ENCODE assay signal across 12 cellular contexts in the genomic region with DNA sequence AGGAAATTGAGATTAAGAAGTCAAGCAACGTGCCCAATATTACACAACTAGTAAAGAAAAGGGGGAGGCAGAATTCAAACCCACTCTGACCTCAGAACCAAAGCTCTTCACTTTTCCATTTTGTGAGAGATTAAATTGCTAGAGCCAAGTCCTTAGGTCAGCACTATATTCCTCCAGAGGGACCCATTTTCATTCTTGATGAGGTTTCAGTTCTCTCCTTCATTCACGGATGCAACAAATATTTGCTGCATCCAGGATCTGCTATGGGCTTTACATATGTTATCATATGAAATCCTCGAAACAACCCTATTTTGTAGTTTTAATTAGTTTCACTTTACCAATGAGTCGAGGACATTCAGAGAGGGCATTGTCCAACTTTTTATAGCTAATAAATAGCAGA.
"Had no signal": no experiment of that assay in that cellular context is flagged by ENCODE, and none has a peak within 500 bp of the region (broad histone marks: within the 10 kb centered on the region; RNA-seq: fewer than 3 reads in every experiment).

No MANE protein-coding gene starts in this region.

- DNase-seq: activated CD4-positive, alpha-beta T cell treated with anti-CD3 and anti-CD28 coated beads for 48 hours; activated CD8-positive, alpha-beta memory T cell treated with anti-CD3 and anti-CD28 coated beads, Interleukin-2, amount 50 U/mL, for 48 hours; activated CD8-positive, alpha-beta T cell treated with anti-CD3 and anti-CD28 coated beads, Interleukin-2, amount 10 ng/mL, durations not matched to agents 7 days and 5 days; activated naive CD4-positive, alpha-beta T cell; colonic mucosa; effector CD4-positive, alpha-beta T cell; gastrocnemius medialis; left lung; nephron progenitor cell; sigmoid colon; stimulated activated CD4-positive, alpha-beta T cell treated with anti-CD3 and anti-CD28 coated beads, Interleukin-2, amount 100 ng/mL, for 48 hours; stomach had no signal

- H3K27me3 ChIP-seq: colonic mucosa, gastrocnemius medialis, left lung, sigmoid colon, stomach had no signal

- H3K4me3 ChIP-seq: colonic mucosa, gastrocnemius medialis, left lung, sigmoid colon, stomach had no signal

- H3K9me3 ChIP-seq: colonic mucosa, gastrocnemius medialis, left lung, sigmoid colon, stomach had no signal

- H3K4me1 ChIP-seq: colonic mucosa, gastrocnemius medialis had no signal

- H3K27ac ChIP-seq: colonic mucosa, gastrocnemius medialis, left lung, stomach had no signal

- H3K36me3 ChIP-seq: colonic mucosa, gastrocnemius medialis, left lung, sigmoid colon had no signal

- ATAC-seq: activated CD8-positive, alpha-beta T cell treated with anti-CD3 and anti-CD28 coated beads, Interleukin-2, amount 10 ng/mL, durations not matched to agents 7 days and 5 days; gastrocnemius medialis had no signal
